ENCODE assay signal across 18 cellular contexts in the genomic region with DNA sequence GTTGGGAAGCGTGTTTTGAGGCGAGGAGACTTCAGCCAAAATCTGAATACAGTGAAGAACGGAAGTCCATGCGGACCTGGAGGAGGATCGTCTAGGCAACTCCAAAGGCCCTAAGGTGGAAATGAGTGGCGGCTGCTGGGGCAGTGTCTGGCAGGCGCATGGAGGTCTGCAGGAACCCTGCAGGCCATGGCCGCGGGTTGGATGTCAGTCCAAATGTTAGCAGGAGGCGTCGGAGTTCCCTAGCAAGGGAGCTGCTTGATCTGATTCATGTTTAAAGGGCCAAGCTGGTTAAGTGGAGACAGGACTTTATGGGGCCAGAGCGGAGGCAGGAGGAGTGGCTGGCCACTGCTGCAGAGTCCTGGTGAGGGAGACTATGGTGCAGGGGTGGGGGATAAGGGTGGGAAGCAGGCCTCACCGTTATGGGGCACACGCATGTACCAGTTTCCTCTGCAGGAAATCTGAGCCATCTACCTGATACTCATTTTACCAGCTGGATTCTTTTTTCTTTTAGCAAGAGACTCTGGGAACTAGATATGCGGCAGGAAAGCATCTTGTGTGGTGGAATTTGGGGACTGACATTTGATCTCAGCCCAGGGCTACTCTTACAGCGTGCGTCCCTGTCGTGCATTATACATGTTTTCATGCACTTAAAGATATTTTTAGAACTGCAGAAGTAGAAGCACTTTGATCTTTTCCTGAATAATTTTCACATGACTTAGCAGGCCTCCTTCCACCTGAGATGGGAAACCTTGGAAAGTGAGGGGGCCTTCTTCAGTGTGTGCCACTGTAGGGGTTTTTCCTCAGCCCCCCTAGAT. TPM values are rescaled to one million over a fixed set of nuclear protein-coding genes. Genes with fewer than 3 reads are reported as not detected.
DNase-seq lines count a peak whose midpoint lies in the region; ATAC-seq and TF ChIP-seq lines count a peak whose summit lies in the region.
"Had no signal": no experiment of that assay in that cellular context is flagged by ENCODE, and none has a peak within 500 bp of the region (broad histone marks: within the 10 kb centered on the region; RNA-seq: fewer than 3 reads in every experiment).

No MANE protein-coding gene starts in this region.

- H3K4me1 Mint-ChIP-seq in brain (peaks cover 35% of the 10 kb centered on the region), nephron (peaks cover 52% of the 10 kb centered on the region)
- H3K4me1 Mint-ChIP-seq in activated T-cell treated with anti-CD3 and anti-CD28 coated beads, Interleukin-2, amount 50 U/mL, for 72 hours (ENCODE audit: low read depth): peaks cover 54% of the 10 kb centered on the region

- H3K27ac Mint-ChIP-seq in brain (peak overlapping the region; percentile 0 to 83 (median 58)), nephron (peak overlapping the region; percentile 64 to 80 (median 77))
- H3K27ac Mint-ChIP-seq in activated T-cell treated with anti-CD3 and anti-CD28 coated beads, Interleukin-2, amount 50 U/mL, for 72 hours: no peak overlapping the region

- ATAC-seq in left ventricle myocardium superior: peak; percentile 24
- no peak for ATAC-seq in activated T-cell treated with anti-CD3 and anti-CD28 coated beads, Interleukin-2, amount 50 U/mL, for 72 hours (replicated peaks in 1 of 2)

- H3K4me3 Mint-ChIP-seq in brain (peak overlapping the region in 3 of 5 experiments; percentile 5 to 6 (median 5)), nephron (peak overlapping the region; percentile 2 to 45 (median 4))
- H3K4me3 Mint-ChIP-seq in activated T-cell treated with anti-CD3 and anti-CD28 coated beads, Interleukin-2, amount 50 U/mL, for 72 hours: no peak overlapping the region

- H3K36me3 Mint-ChIP-seq in brain: no peaks in the 10 kb centered on the region
- H3K36me3 Mint-ChIP-seq in nephron (ENCODE audit: low read depth): no peaks in the 10 kb centered on the region
- peaks cover 3 to 5% of the 10 kb centered on the region in 2 donors for H3K36me3 Mint-ChIP-seq in activated T-cell treated with anti-CD3 and anti-CD28 coated beads, Interleukin-2, amount 50 U/mL, for 72 hours (ENCODE audit: insufficient read depth in 2 of 2)
- H3K36me3 Mint-ChIP-seq: CD8-positive, alpha-beta memory T cell had no signal

- H3K27me3 Mint-ChIP-seq in brain: peaks cover 6% of the 10 kb centered on the region
- H3K27me3 Mint-ChIP-seq in nephron (ENCODE audit: low read depth): no peaks in the 10 kb centered on the region
- H3K27me3 Mint-ChIP-seq in activated T-cell treated with anti-CD3 and anti-CD28 coated beads, Interleukin-2, amount 50 U/mL, for 72 hours (ENCODE audit: low read depth): no peaks in the 10 kb centered on the region
- H3K27me3 Mint-ChIP-seq: CD8-positive, alpha-beta memory T cell had no signal

- TF ChIP-seq CTCF in brain (conservative IDR thresholded peaks at IDR 0.05) (no peak), nephron (IDR thresholded peaks at IDR 0.05; ENCODE audit: unreplicated experiment in 3 of 3) (no peak), colonic mucosa (IDR thresholded peaks at IDR 0.05) (no peak)

- H3K27me3 ChIP-seq in colonic mucosa: no peaks in the 10 kb centered on the region
- H3K27me3 ChIP-seq: heart left ventricle had no signal

- intact Hi-C loops in left ventricle myocardium superior (cut with micrococcal nuclease): no loop called here
- intact Hi-C loops in cardiac septum (cut with DNase I): no loop called here
- intact Hi-C loops in colonic mucosa (cut with DNase I): no loop called here

- no peak overlapping the region for H3K4me3 ChIP-seq in colonic mucosa
- H3K4me3 ChIP-seq: heart left ventricle had no signal

- H3K9me3 ChIP-seq in colonic mucosa: no peaks in the 10 kb centered on the region
- H3K9me3 ChIP-seq: heart left ventricle had no signal

- DNase-seq in left ventricle myocardium superior (no peak), cardiac septum (ENCODE audit: low spot score) (no peak), GM19240 (ENCODE audit: insufficient read length, low spot score) (no peak), DMS79 treated with DMSO at 0.1 percent for 48 hours (lab: John Stamatoyannopoulos, UW) (no peak), colonic mucosa (no peak)
- DNase-seq in activated T-cell treated with anti-CD3 and anti-CD28 coated beads, Interleukin-2, amount 50 U/mL, for 72 hours: no peak
- DNase-seq: activated CD4-positive, alpha-beta T cell treated with anti-CD3 and anti-CD28 coated beads, Interleukin-2, amount 50 U/mL, for 1 hour; activated CD8-positive, alpha-beta memory T cell treated with anti-CD3 and anti-CD28 coated beads, Interleukin-2, amount 50 U/mL, for 4 hours; CD8-positive, alpha-beta memory T cell; heart left ventricle; KG1; NCI-H187 treated with DMSO at 0.1 percent for 48 hours; NCI-H510A; stimulated activated CD4-positive, alpha-beta T cell treated with anti-CD3 and anti-CD28 coated beads, Interleukin-12 subunit alpha, Interleukin-12 subunit beta, amount 100 ng/mL, for 4 hours; substantia nigra had no signal

- H3K27ac ChIP-seq in colonic mucosa: no peak overlapping the region
- H3K27ac ChIP-seq: heart left ventricle had no signal

- no peaks in the 10 kb centered on the region for H3K4me1 ChIP-seq in colonic mucosa

- H3K9ac ChIP-seq in colonic mucosa (ENCODE audit: low read depth in 2 of 2, low read length in 2 of 2): no peak overlapping the region

- H3K9me3 Mint-ChIP-seq in brain (peaks cover 0 to 3% (median 0%) of the 10 kb centered on the region in 5 experiments), nephron (no peaks in the 10 kb centered on the region)
- peaks cover 3 to 4% of the 10 kb centered on the region in 2 donors for H3K9me3 Mint-ChIP-seq in activated T-cell treated with anti-CD3 and anti-CD28 coated beads, Interleukin-2, amount 50 U/mL, for 72 hours

- H3K36me3 ChIP-seq in colonic mucosa: no peaks in the 10 kb centered on the region
- H3K36me3 ChIP-seq: heart left ventricle had no signal

RNA-seq across cellular contexts. Expression of gene REPIN1, which starts 6.6 kb away (rescaled TPM):
- 131 TPM for total RNA-seq in left ventricle myocardium superior
- 85.5 TPM for total RNA-seq in cardiac septum
- polyA plus RNA-seq in brain (ENCODE audit: insufficient read depth, low read depth, low replicate concordance): 146 TPM
- 10 to 100 TPM; 53.6 to 73.7 TPM for total RNA-seq in activated T-cell treated with anti-CD3 and anti-CD28 coated beads, Interleukin-2, amount 50 U/mL, for 72 hours
- 100 to 1,000 TPM; 189 to 304 TPM for total RNA-seq in colonic mucosa

RNA-seq across cellular contexts. Expression of gene ZNF775, which starts 17.1 kb away (rescaled TPM):
- total RNA-seq in left ventricle myocardium superior (3.0 TPM), cardiac septum (3.4 TPM), colonic mucosa (10 to 100 TPM; 11.0 to 11.3 TPM)
- polyA plus RNA-seq in brain (ENCODE audit: insufficient read depth, low read depth, low replicate concordance): 23.0 TPM
- total RNA-seq in activated T-cell treated with anti-CD3 and anti-CD28 coated beads, Interleukin-2, amount 50 U/mL, for 72 hours: 1 to 10 TPM; 6.5 to 8.2 TPM

RNA-seq across cellular contexts. Expression of gene RARRES2, which starts 20.6 kb away (rescaled TPM):
- total RNA-seq in left ventricle myocardium superior: 18.7 TPM
- 10.6 TPM for total RNA-seq in cardiac septum
- 33.0 TPM for polyA plus RNA-seq in brain (ENCODE audit: insufficient read depth, low read depth, low replicate concordance)
- not detected for total RNA-seq in activated T-cell treated with anti-CD3 and anti-CD28 coated beads, Interleukin-2, amount 50 U/mL, for 72 hours
- total RNA-seq in colonic mucosa: 100 to 1,000 TPM in 1 of 2 donors, 10 to 100 TPM in 1; 86.7 to 122 TPM
- total RNA-seq: CD8-positive, alpha-beta memory T cell had no signal
- polyA plus RNA-seq: CD8-positive, alpha-beta memory T cell had no signal

RNA-seq across cellular contexts. Expression of gene ACTR3C, which starts 38.7 kb away (rescaled TPM):
- total RNA-seq in left ventricle myocardium superior (4.0 TPM), cardiac septum (4.6 TPM), colonic mucosa (10 to 100 TPM; 17.6 to 29.6 TPM)
- 3.0 TPM for polyA plus RNA-seq in brain (ENCODE audit: insufficient read depth, low read depth, low replicate concordance)
- 10 to 100 TPM in 1 of 2 donors, 1 to 10 TPM in 1; 6.3 to 13.0 TPM for total RNA-seq in activated T-cell treated with anti-CD3 and anti-CD28 coated beads, Interleukin-2, amount 50 U/mL, for 72 hours

RNA-seq across cellular contexts. Expression of gene LRRC61, which starts 38.9 kb away (rescaled TPM):
- total RNA-seq in left ventricle myocardium superior: 3.7 TPM
- 4.4 TPM for total RNA-seq in cardiac septum
- 90.8 TPM for polyA plus RNA-seq in brain (ENCODE audit: insufficient read depth, low read depth, low replicate concordance)
- total RNA-seq in activated T-cell treated with anti-CD3 and anti-CD28 coated beads, Interleukin-2, amount 50 U/mL, for 72 hours: 10 to 100 TPM; 37.1 to 37.3 TPM
- 10 to 100 TPM; 11.4 to 15.1 TPM for total RNA-seq in colonic mucosa
- total RNA-seq: myocyte had no signal

Comparison
In these comparisons a context has a peak if more than half of its experiments do, and no peak if none do; other contexts are left out.
1. H3K4me3 Mint-ChIP-seq: peak in brain (3 of 5) and nephron (3 of 3); none in activated T-cell treated with anti-CD3 and anti-CD28 coated beads, Interleukin-2, amount 50 U/mL, for 72 hours (0 of 2).
2. RNA of gene RARRES2, which starts 20.6 kb away (total RNA-seq): 86.7 to 122 TPM in colonic mucosa, 18.7 TPM in left ventricle myocardium superior (single experiment) and 10.6 TPM in cardiac septum (single experiment); not detected in activated T-cell treated with anti-CD3 and anti-CD28 coated beads, Interleukin-2, amount 50 U/mL, for 72 hours; every median in the first group is over 10 times any median in the second.